In the genomic region with DNA sequence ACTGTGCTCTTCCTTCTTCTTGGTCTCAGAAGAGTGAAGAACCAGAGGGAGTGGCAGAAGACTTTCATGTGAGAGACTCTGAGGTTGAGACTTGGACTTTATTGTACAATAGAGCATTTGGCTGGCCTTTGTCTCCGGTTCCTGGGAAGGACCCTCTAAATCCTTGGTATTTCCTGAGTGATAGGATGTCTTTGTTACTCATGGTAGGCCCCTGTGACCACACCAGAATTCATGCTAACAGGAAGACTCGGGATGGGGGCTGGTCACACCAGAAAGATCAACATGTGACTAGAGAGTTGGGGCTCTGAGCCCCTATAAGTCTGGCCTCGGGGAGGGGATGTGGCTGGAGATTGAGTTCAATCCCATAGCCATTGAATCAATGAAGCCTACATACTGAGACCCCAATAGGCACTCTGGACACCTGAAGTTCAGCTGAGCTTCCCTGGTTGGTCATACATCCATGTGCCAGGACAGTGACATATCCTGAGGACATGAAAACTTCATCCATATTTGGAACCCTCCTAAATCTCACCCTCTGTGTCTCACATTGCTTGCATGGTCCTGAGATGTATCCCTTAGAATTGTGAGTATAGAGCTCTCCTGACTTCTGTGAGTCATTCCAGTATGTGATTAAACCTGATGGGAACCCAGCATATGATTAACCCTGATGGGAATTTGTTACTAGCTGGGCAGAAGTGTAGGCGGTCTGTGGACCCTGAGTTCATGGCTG, we compare ENCODE assay signal across 25 cellular contexts.
DNase-seq lines count a peak whose midpoint lies in the region; ATAC-seq, FAIRE-seq and TF ChIP-seq lines count a peak whose summit lies in the region.
"Had no signal": no experiment of that assay in that cellular context is flagged by ENCODE, and none has a peak within 500 bp of the region (broad histone marks: within the 10 kb centered on the region; RNA-seq: fewer than 3 reads in every experiment).

No MANE protein-coding gene starts in this region.

- peak; percentile 30 for DNase-seq in activated CD8-positive, alpha-beta memory T cell treated with anti-CD3 and anti-CD28 coated beads for 24 hours
- no peak for DNase-seq in activated CD8-positive, alpha-beta memory T cell treated with anti-CD3 and anti-CD28 coated beads, Interleukin-2, amount 50 U/mL, for 4 hours
- DNase-seq in bronchial epithelial cell (ENCODE audit: low read depth) (peak; percentile 44), kidney epithelial cell (ENCODE audit: low read depth) (peak; percentile 68), upper lobe of right lung (no peak), dorsolateral prefrontal cortex (no peak)
- DNase-seq in stimulated activated CD8-positive, alpha-beta memory T cell treated with anti-CD3 and anti-CD28 coated beads, Interleukin-4, amount 100 ng/mL, for 48 hours, result peak; percentile 10
- DNase-seq: activated B cell treated with CpG ODN at 0.5 μM for 24 hours; activated CD8-positive, alpha-beta T cell treated with anti-CD3 and anti-CD28 coated beads, Interleukin-2, amount 10 ng/mL, durations not matched to agents 7 days and 5 days; activated T-cell treated with anti-CD3 and anti-CD28 coated beads, Interleukin-2, amount 50 U/mL, for 48 hours; Calu3; cortex of kidney; foreskin fibroblast; H9; natural killer cell; NCI-H1105; NCI-H2107; NCI-H510A; RPMI8226; stimulated activated CD4-positive, alpha-beta T cell treated with anti-CD3 and anti-CD28 coated beads, Interleukin-4, amount 100 ng/mL, for 4 hours; stomach had no signal

- no peaks in the 10 kb centered on the region for H3K9me3 ChIP-seq in upper lobe of right lung
- H3K9me3 ChIP-seq: BLaER1, stomach had no signal

- TF ChIP-seq CTCF in bronchial epithelial cell (IDR thresholded peaks at IDR 0.05; ENCODE audit: insufficient read depth, low read length, severe bottlenecking) (no peak), kidney epithelial cell (IDR thresholded peaks at IDR 0.05; ENCODE audit: insufficient read depth, low read length, poor library complexity, severe bottlenecking) (no peak), upper lobe of right lung (IDR thresholded peaks at IDR 0.05) (no peak), dorsolateral prefrontal cortex (IDR thresholded peaks at IDR 0.05 in 54 of 56, conservative IDR thresholded peaks at IDR 0.05 in 2 of 56; ENCODE audit: low read depth in 1 of 56, partially characterized antibody in 56 of 56) (no peak)

- H3K36me3 ChIP-seq in bronchial epithelial cell (ENCODE audit: control insufficient read depth, insufficient read depth, low read length) (no peaks in the 10 kb centered on the region), kidney epithelial cell (ENCODE audit: control insufficient read depth, insufficient read depth, low read length) (no peaks in the 10 kb centered on the region), upper lobe of right lung (no peaks in the 10 kb centered on the region)
- H3K36me3 ChIP-seq: BLaER1, stomach had no signal

- H3K27ac ChIP-seq in upper lobe of right lung (no peak overlapping the region), dorsolateral prefrontal cortex (no peak overlapping the region)
- H3K27ac ChIP-seq: 22Rv1, BLaER1, stomach had no signal

- H3K4me3 ChIP-seq in bronchial epithelial cell (ENCODE audit: low read depth, low read length), result no peak overlapping the region
- no peak overlapping the region for H3K4me3 ChIP-seq in kidney epithelial cell (ENCODE audit: low read depth, low read length)
- H3K4me3 ChIP-seq in upper lobe of right lung, result no peak overlapping the region
- no peak overlapping the region for H3K4me3 ChIP-seq in dorsolateral prefrontal cortex
- H3K4me3 ChIP-seq: BLaER1, stomach had no signal

- ATAC-seq in upper lobe of right lung, result no peak
- no peak for ATAC-seq in HG03432 (IDR thresholded peaks at IDR 0.05; ENCODE audit: unreplicated experiment)
- ATAC-seq: activated CD8-positive, alpha-beta T cell treated with anti-CD3 and anti-CD28 coated beads, Interleukin-2, amount 10 ng/mL, durations not matched to agents 7 days and 5 days; natural killer cell had no signal

- no peak for FAIRE-seq in bronchial epithelial cell (lab: Jason Lieb, UNC)
- FAIRE-seq: keratinocyte had no signal

- intact Hi-C loops in upper lobe of right lung (cut with DNase I), result no loop called here
- intact Hi-C loops in dorsolateral prefrontal cortex (cut with DNase I), result loop anchor here (5.0 to 10.0 kb wide), 3 partner anchors 86 to 288 kb away; no protein-coding TSS in a partner anchor

- peaks cover 2% of the 10 kb centered on the region for H3K27me3 ChIP-seq in bronchial epithelial cell (ENCODE audit: control insufficient read depth, insufficient read depth, low read length)
- H3K27me3 ChIP-seq in kidney epithelial cell (ENCODE audit: control insufficient read depth, insufficient read depth, low read length), result no peaks in the 10 kb centered on the region
- no peaks in the 10 kb centered on the region for H3K27me3 ChIP-seq in upper lobe of right lung
- H3K27me3 ChIP-seq in dorsolateral prefrontal cortex, result no peaks in the 10 kb centered on the region
- H3K27me3 ChIP-seq: BLaER1 had no signal

- H3K4me1 ChIP-seq in upper lobe of right lung, result peaks cover 16% of the 10 kb centered on the region

Comparison
In these comparisons a context has a peak if more than half of its experiments do, and no peak if none do; other contexts are left out.
1. DNase-seq: peak in activated CD8-positive, alpha-beta memory T cell treated with anti-CD3 and anti-CD28 coated beads for 24 hours (single experiment), bronchial epithelial cell (single experiment), kidney epithelial cell (single experiment) and stimulated activated CD8-positive, alpha-beta memory T cell treated with anti-CD3 and anti-CD28 coated beads, Interleukin-4, amount 100 ng/mL, for 48 hours (single experiment); none in activated CD8-positive, alpha-beta memory T cell treated with anti-CD3 and anti-CD28 coated beads, Interleukin-2, amount 50 U/mL, for 4 hours (single experiment), upper lobe of right lung (single experiment) and dorsolateral prefrontal cortex (0 of 10).